ENCODE assay signal across 22 cellular contexts in genomic region chr7:81666209-81666608, GRCh38.
"Had no signal": no experiment of that assay in that cellular context is flagged by ENCODE, and none has a peak within 500 bp of the region (broad histone marks: within the 10 kb centered on the region; RNA-seq: fewer than 3 reads in every experiment).

No MANE protein-coding gene starts in this region.

- H3K27me3 ChIP-seq: MG63, SJSA1 had no signal

- H3K36me3 ChIP-seq: MG63, SJSA1 had no signal

- H3K4me3 Mint-ChIP-seq: T-cell had no signal

- H3K27ac Mint-ChIP-seq: T-cell had no signal

- H3K9me3 ChIP-seq: MG63, SJSA1, SK-N-SH had no signal

- H3K9ac ChIP-seq: SK-N-SH had no signal

- H3K9me2 ChIP-seq: SK-N-SH had no signal

- H3K4me1 Mint-ChIP-seq: T-cell had no signal

- H3K4me2 ChIP-seq: SK-N-SH had no signal

- DNase-seq: Karpas-422, KG1, MG63, NCI-H1092 treated with DMSO at 0.1 percent for 48 hours, NCI-H1436, NCI-H187, NCI-H2029, NCI-H2081 treated with DMSO at 0.1 percent for 48 hours, NCI-H2171, NCI-H226, NCI-H510A, NCI-H524 treated with DMSO at 0.1 percent for 48 hours, NCI-H69, NCI-H774, Right ventricle myocardium superior, RPMI8226, SIG-M5, SK-N-SH, SW 1271, T-cell had no signal

- H3K36me3 Mint-ChIP-seq: T-cell had no signal

- H3K4me3 ChIP-seq: MG63, SJSA1 had no signal

- H3K27ac ChIP-seq: HL-60, SJSA1 had no signal

- H3K27me3 Mint-ChIP-seq: T-cell had no signal

- H3K4me1 ChIP-seq: SJSA1 had no signal

- ATAC-seq: T-cell had no signal
